ENCODE assay signal across 1 cellular context in the genomic region with DNA sequence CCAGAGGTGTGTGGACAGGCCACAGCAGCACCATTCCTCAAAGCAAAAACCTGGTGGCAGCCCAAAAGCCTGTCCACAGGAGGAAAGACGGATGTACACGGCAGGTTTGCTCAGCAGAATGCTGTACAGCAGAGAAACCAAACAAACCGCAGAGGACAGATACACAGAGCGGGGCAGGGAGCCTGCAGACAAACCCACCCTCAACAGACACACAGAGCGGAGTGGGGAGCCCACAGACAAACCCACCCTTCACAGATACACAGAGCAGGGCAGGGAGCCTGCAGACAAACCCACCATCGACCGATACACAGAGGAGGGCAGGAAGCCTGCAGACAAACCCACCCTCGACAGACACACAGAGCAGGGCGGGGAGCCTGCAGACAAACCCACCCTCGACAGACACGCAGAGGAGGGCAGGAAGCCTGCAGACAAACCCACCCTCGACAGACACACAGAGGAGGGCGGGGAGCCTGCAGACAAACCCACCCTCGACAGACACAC.
TF ChIP-seq lines count a peak whose summit lies in the region.

No MANE protein-coding gene starts in this region.

TF ChIP-seq in GM23338, 12 proteins besides CTCF, POLR2A, EP300 and RAD21 (continued from another document):
- TF ChIP-seq REST (IDR thresholded peaks at IDR 0.05; ENCODE audit: unreplicated experiment) (no peak), EZH2phosphoT487 (IDR thresholded peaks at IDR 0.05; ENCODE audit: unreplicated experiment) (no peak), ZNF462 (CRISPR knock-in tag; IDR thresholded peaks at IDR 0.05) (no peak), ETS1 (IDR thresholded peaks at IDR 0.05) (no peak), STAT1 (IDR thresholded peaks at IDR 0.05; ENCODE audit: unreplicated experiment) (no peak), NANOG (IDR thresholded peaks at IDR 0.05; ENCODE audit: borderline replicate concordance) (no peak), JUNB (IDR thresholded peaks at IDR 0.05; ENCODE audit: unreplicated experiment) (no peak)
